ENCODE assay signal across 1 cellular context in the genomic region with DNA sequence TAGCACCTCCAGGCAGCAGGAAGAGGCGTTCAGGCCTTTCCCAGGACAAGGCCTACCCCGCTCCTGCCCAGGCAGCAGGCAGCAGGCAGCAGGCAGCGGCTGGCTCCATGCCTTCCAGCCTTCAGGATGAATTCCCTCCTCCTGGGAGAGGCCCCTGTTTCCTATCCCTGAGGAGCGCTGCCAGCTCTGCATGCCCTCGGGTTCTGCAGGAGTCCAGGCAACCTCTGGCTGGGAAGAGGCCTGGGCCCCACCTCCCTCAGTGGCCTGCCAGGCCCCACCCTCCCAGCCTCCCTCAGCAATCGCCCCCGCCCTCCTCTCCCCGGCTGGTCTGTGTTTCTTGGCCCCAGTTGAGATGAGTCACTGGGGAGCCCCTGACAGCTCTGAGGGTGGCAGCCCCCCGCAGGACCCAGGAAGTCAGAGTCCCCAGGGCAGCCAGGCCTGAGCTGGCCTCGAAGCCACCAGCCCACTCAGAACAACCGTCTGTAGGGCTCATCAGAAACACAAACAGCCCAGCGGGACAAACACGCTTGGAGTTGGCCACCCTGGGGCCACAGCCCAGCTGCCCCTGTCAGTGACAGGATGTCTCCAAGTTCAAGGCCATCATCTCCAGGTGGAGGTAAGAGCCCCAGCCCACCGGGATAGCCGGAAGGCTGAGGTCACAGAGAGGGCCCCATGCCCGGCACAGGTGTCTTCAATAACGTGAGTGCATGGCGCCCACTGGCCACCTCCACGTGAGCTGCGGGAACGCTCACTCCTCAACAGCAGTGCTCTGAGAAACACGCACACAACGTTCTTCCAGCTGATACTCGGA.
TF ChIP-seq lines count a peak whose summit lies in the region.

No MANE protein-coding gene starts in this region.

TF ChIP-seq in HepG2, 621 proteins besides CTCF, POLR2A, EP300 and RAD21 (continued from another document and continues in another):
- TF ChIP-seq, protein P1, sequence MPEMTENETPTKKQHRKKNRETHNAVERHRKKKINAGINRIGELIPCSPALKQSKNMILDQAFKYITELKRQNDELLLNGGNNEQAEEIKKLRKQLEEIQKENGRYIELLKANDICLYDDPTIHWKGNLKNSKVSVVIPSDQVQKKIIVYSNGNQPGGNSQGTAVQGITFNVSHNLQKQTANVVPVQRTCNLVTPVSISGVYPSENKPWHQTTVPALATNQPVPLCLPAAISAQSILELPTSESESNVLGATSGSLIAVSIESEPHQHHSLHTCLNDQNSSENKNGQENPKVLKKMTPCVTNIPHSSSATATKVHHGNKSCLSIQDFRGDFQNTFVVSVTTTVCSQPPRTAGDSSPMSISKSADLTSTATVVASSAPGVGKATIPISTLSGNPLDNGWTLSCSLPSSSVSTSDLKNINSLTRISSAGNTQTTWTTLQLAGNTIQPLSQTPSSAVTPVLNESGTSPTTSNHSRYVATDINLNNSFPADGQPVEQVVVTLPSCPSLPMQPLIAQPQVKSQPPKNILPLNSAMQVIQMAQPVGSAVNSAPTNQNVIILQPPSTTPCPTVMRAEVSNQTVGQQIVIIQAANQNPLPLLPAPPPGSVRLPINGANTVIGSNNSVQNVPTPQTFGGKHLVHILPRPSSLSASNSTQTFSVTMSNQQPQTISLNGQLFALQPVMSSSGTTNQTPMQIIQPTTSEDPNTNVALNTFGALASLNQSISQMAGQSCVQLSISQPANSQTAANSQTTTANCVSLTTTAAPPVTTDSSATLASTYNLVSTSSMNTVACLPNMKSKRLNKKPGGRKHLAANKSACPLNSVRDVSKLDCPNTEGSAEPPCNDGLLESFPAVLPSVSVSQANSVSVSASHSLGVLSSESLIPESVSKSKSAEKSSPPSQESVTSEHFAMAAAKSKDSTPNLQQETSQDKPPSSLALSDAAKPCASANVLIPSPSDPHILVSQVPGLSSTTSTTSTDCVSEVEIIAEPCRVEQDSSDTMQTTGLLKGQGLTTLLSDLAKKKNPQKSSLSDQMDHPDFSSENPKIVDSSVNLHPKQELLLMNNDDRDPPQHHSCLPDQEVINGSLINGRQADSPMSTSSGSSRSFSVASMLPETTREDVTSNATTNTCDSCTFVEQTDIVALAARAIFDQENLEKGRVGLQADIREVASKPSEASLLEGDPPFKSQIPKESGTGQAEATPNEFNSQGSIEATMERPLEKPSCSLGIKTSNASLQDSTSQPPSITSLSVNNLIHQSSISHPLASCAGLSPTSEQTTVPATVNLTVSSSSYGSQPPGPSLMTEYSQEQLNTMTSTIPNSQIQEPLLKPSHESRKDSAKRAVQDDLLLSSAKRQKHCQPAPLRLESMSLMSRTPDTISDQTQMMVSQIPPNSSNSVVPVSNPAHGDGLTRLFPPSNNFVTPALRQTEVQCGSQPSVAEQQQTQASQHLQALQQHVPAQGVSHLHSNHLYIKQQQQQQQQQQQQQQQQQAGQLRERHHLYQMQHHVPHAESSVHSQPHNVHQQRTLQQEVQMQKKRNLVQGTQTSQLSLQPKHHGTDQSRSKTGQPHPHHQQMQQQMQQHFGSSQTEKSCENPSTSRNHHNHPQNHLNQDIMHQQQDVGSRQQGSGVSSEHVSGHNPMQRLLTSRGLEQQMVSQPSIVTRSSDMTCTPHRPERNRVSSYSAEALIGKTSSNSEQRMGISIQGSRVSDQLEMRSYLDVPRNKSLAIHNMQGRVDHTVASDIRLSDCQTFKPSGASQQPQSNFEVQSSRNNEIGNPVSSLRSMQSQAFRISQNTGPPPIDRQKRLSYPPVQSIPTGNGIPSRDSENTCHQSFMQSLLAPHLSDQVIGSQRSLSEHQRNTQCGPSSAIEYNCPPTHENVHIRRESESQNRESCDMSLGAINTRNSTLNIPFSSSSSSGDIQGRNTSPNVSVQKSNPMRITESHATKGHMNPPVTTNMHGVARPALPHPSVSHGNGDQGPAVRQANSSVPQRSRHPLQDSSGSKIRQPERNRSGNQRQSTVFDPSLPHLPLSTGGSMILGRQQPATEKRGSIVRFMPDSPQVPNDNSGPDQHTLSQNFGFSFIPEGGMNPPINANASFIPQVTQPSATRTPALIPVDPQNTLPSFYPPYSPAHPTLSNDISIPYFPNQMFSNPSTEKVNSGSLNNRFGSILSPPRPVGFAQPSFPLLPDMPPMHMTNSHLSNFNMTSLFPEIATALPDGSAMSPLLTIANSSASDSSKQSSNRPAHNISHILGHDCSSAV (CRISPR knock-in tag; IDR thresholded peaks at IDR 0.05; ENCODE audit: borderline replicate concordance), result no peak
- no peak for TF ChIP-seq ZNF850 (CRISPR knock-in tag; conservative IDR thresholded peaks at IDR 0.05)
- TF ChIP-seq, protein P2, sequence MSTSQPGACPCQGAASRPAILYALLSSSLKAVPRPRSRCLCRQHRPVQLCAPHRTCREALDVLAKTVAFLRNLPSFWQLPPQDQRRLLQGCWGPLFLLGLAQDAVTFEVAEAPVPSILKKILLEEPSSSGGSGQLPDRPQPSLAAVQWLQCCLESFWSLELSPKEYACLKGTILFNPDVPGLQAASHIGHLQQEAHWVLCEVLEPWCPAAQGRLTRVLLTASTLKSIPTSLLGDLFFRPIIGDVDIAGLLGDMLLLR (CRISPR knock-in tag; IDR thresholded peaks at IDR 0.05), result peak; percentile 43; the same call in 1 of the 2 replicates
- TF ChIP-seq ZNF263 (CRISPR knock-in tag; IDR thresholded peaks at IDR 0.05), result no peak
- TF ChIP-seq, protein P3, sequence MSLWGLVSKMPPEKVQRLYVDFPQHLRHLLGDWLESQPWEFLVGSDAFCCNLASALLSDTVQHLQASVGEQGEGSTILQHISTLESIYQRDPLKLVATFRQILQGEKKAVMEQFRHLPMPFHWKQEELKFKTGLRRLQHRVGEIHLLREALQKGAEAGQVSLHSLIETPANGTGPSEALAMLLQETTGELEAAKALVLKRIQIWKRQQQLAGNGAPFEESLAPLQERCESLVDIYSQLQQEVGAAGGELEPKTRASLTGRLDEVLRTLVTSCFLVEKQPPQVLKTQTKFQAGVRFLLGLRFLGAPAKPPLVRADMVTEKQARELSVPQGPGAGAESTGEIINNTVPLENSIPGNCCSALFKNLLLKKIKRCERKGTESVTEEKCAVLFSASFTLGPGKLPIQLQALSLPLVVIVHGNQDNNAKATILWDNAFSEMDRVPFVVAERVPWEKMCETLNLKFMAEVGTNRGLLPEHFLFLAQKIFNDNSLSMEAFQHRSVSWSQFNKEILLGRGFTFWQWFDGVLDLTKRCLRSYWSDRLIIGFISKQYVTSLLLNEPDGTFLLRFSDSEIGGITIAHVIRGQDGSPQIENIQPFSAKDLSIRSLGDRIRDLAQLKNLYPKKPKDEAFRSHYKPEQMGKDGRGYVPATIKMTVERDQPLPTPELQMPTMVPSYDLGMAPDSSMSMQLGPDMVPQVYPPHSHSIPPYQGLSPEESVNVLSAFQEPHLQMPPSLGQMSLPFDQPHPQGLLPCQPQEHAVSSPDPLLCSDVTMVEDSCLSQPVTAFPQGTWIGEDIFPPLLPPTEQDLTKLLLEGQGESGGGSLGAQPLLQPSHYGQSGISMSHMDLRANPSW (CRISPR knock-in tag; IDR thresholded peaks at IDR 0.05; ENCODE audit: borderline replicate concordance), result no peak
- peak; percentile 20; the same call in 1 of the 2 replicates for TF ChIP-seq ZNF292 (CRISPR knock-in tag; IDR thresholded peaks at IDR 0.05; ENCODE audit: borderline replicate concordance, low read depth)
- TF ChIP-seq DR1 (CRISPR knock-in tag; IDR thresholded peaks at IDR 0.05), result no peak
- TF ChIP-seq TGIF2 (CRISPR knock-in tag; IDR thresholded peaks at IDR 0.05), result peak; percentile 41
- TF ChIP-seq, protein P4, sequence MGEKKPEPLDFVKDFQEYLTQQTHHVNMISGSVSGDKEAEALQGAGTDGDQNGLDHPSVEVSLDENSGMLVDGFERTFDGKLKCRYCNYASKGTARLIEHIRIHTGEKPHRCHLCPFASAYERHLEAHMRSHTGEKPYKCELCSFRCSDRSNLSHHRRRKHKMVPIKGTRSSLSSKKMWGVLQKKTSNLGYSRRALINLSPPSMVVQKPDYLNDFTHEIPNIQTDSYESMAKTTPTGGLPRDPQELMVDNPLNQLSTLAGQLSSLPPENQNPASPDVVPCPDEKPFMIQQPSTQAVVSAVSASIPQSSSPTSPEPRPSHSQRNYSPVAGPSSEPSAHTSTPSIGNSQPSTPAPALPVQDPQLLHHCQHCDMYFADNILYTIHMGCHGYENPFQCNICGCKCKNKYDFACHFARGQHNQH (CRISPR knock-in tag; IDR thresholded peaks at IDR 0.05), result 0 out of 2 replicates have a peak, but pooled peaks have one; percentile 13
- TF ChIP-seq JARID2 (CRISPR knock-in tag; IDR thresholded peaks at IDR 0.05; ENCODE audit: insufficient replicate concordance), result no peak
- TF ChIP-seq ZSCAN12 (CRISPR knock-in tag; IDR thresholded peaks at IDR 0.05), result no peak
- TF ChIP-seq PAF1 (CRISPR knock-in tag; IDR thresholded peaks at IDR 0.05), result no peak
- TF ChIP-seq ZNF431 (CRISPR knock-in tag; IDR thresholded peaks at IDR 0.05; ENCODE audit: borderline replicate concordance, low read depth), result no peak
- no peak for TF ChIP-seq FOXK1 (CRISPR knock-in tag; IDR thresholded peaks at IDR 0.05; ENCODE audit: borderline replicate concordance, low read depth)
- no peak for TF ChIP-seq RBM22 (optimal IDR thresholded peaks at IDR 0.05; ENCODE audit: low read length)
- peak; percentile 40 for TF ChIP-seq TEAD3 (CRISPR knock-in tag; optimal IDR thresholded peaks at IDR 0.05; ENCODE audit: borderline replicate concordance)
- TF ChIP-seq PRPF4 (IDR thresholded peaks at IDR 0.05; ENCODE audit: low read depth, low read length, poor library complexity, severe bottlenecking), result no peak
- TF ChIP-seq, protein P5, sequence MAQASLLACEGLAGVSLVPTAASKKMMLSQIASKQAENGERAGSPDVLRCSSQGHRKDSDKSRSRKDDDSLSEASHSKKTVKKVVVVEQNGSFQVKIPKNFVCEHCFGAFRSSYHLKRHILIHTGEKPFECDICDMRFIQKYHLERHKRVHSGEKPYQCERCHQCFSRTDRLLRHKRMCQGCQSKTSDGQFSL (CRISPR knock-in tag; IDR thresholded peaks at IDR 0.05), result 0 out of 2 replicates have a peak, but pooled peaks have one; percentile 35
- TF ChIP-seq KLF12 (CRISPR knock-in tag; IDR thresholded peaks at IDR 0.05; ENCODE audit: borderline replicate concordance), result no peak
- TF ChIP-seq ZNF234 (CRISPR knock-in tag; conservative IDR thresholded peaks at IDR 0.05), result no peak
- no peak for TF ChIP-seq NFIC (IDR thresholded peaks at IDR 0.05; ENCODE audit: low read length)
- peak; percentile 49; the same call in 1 of the 2 replicates for TF ChIP-seq JUND (CRISPR knock-in tag; IDR thresholded peaks at IDR 0.05)
- no peak for TF ChIP-seq HOXA7 (CRISPR knock-in tag; IDR thresholded peaks at IDR 0.05)
- TF ChIP-seq, protein P6, sequence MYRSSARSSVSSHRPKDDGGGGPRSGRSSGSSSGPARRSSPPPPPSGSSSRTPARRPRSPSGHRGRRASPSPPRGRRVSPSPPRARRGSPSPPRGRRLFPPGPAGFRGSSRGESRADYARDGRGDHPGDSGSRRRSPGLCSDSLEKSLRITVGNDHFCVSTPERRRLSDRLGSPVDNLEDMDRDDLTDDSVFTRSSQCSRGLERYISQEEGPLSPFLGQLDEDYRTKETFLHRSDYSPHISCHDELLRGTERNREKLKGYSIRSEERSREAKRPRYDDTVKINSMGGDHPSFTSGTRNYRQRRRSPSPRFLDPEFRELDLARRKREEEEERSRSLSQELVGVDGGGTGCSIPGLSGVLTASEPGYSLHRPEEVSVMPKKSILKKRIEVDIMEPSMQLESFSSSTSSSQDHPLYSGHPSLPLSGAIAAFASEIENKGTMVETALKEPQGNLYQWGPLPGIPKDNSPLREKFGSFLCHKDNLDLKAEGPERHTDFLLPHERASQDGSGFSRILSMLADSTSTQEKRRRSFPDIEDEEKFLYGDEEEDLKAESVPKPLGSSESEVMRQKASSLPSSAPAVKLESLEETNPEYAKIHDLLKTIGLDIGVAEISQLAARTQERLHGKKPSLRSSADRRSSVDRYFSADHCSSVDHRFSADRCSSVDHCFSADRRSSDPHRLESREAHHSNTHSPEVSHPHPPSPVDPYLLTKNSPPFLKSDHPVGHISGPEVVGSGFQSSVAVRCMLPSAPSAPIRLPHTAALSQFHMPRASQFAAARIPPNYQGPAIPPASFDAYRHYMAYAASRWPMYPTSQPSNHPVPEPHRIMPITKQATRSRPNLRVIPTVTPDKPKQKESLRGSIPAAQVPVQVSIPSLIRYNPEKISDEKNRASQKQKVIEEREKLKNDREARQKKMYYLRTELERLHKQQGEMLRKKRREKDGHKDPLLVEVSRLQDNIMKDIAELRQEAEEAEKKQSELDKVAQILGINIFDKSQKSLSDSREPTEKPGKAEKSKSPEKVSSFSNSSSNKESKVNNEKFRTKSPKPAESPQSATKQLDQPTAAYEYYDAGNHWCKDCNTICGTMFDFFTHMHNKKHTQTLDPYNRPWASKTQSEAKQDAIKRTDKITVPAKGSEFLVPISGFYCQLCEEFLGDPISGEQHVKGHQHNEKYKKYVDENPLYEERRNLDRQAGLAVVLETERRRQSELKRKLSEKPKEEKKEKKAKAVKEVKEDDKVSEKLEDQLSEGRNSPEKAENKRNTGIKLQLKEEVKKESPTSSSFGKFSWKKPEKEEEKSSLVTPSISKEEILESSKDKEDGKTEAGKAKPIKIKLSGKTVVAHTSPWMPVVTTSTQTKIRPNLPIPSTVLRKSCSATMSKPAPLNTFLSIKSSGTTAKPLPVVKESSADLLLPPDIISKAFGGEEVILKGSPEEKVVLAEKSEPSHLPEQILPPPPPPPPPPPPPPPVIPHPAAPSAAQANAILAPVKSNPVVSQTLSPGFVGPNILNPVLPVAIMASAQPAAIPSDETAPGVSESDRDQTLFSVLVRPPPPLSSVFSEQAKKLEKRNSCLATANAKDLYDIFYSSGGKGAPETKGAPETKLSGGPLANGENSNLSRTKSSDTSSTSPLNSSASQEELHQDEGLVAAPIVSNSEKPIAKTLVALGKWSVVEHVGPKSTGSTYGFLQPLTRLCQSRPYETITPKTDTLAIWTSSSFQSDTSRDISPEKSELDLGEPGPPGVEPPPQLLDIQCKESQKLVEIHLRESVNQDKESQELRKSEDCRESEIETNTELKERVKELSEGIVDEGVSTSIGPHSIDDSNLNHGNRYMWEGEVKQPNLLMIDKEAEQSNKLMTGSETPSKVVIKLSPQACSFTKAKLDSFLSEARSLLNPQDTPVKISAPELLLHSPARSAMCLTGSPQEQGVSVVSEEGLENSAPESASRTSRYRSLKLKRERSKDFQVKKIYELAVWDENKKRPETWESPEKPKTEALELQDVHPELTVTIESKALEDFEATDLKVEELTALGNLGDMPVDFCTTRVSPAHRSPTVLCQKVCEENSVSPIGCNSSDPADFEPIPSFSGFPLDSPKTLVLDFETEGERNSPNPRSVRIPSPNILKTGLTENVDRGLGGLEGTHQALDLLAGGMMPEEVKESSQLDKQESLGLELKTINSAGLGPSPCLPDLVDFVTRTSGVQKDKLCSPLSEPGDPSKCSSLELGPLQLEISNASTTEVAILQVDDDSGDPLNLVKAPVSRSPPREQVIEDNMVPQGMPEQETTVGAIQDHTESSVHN (CRISPR knock-in tag; IDR thresholded peaks at IDR 0.05), result peak; percentile 25; the same call in 1 of the 2 replicates
- no peak for TF ChIP-seq ZNF44 (CRISPR knock-in tag; IDR thresholded peaks at IDR 0.05)
- no peak for TF ChIP-seq TBL1XR1 (IDR thresholded peaks at IDR 0.05; ENCODE audit: borderline replicate concordance, low read length, partially characterized antibody)
- TF ChIP-seq, protein P7, sequence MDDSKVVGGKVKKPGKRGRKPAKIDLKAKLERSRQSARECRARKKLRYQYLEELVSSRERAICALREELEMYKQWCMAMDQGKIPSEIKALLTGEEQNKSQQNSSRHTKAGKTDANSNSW (CRISPR knock-in tag; IDR thresholded peaks at IDR 0.05; ENCODE audit: borderline replicate concordance), result no peak
